Comparison of ENCODE assay signal across 8 cellular contexts in genomic region chr12:12819752-12820311, GRCh38. TPM values are rescaled to one million over a fixed set of nuclear protein-coding genes. Genes with fewer than 3 reads are reported as not detected.
DNase-seq lines count a peak whose midpoint lies in the region; ATAC-seq and TF ChIP-seq lines count a peak whose summit lies in the region.
"Had no signal": no experiment of that assay in that cellular context is flagged by ENCODE, and none has a peak within 500 bp of the region (broad histone marks: within the 10 kb centered on the region; RNA-seq: fewer than 3 reads in every experiment).

No MANE protein-coding gene starts in this region.

- H2AFZ ChIP-seq in HCT116 (ENCODE audit: low read depth, low read length, poor library complexity, severe bottlenecking): no peak overlapping the region

- H3K4me1 ChIP-seq in HCT116 (ENCODE audit: control insufficient read depth in 1 of 2, insufficient read depth in 2 of 2, low read length in 2 of 2) (peaks cover 28 to 55% of the 10 kb centered on the region in 2 experiments), gastroesophageal sphincter (peaks cover 7 to 47% (median 8%) of the 10 kb centered on the region in 3 donors), thyroid gland (peaks cover 45 to 55% of the 10 kb centered on the region in 2 donors), Peyer's patch (peaks cover 0 to 25% (median 0%) of the 10 kb centered on the region in 4 donors)

- H3K9me3 ChIP-seq in HCT116 (ENCODE audit: control insufficient read depth in 1 of 2, insufficient read depth in 1 of 2, low read depth in 1 of 2, low read length in 2 of 2): no peaks in the 10 kb centered on the region
- no peaks in the 10 kb centered on the region for H3K9me3 ChIP-seq in gastroesophageal sphincter
- H3K9me3 ChIP-seq in thyroid gland: no peaks in the 10 kb centered on the region
- H3K9me3 ChIP-seq in Peyer's patch: no peaks in the 10 kb centered on the region

- H3K9ac ChIP-seq in HCT116 (ENCODE audit: low read length): peak overlapping the region; percentile 32

- H3K9me2 ChIP-seq in HCT116 (ENCODE audit: insufficient read depth): no peaks in the 10 kb centered on the region

- ATAC-seq in HCT116 (peak; percentile 86), gastroesophageal sphincter (peak; percentile 66), GM18870 (IDR thresholded peaks at IDR 0.05; ENCODE audit: unreplicated experiment) (no peak)

- H3K4me3 ChIP-seq in HCT116 (replicated peaks in 1 of 2; ENCODE audit: low read depth in 1 of 2, low read length in 2 of 2) (0 out of 4 replicates have a peak overlapping the region, but pooled peaks of 1 of the 2 experiments have one; percentile 8), gastroesophageal sphincter (no peak overlapping the region), thyroid gland (replicated peaks in 1 of 3) (no peak overlapping the region), Peyer's patch (no peak overlapping the region)

- no peak for TF ChIP-seq EP300 in gastroesophageal sphincter (IDR thresholded peaks at IDR 0.05)

- H3K27me3 ChIP-seq in HCT116 (ENCODE audit: insufficient read depth, low read length) (no peaks in the 10 kb centered on the region), gastroesophageal sphincter (no peaks in the 10 kb centered on the region), thyroid gland (no peaks in the 10 kb centered on the region), Peyer's patch (no peaks in the 10 kb centered on the region)

- RAD21 ChIA-PET in HCT116 (lab: Charles Lee; ENCODE audit: low non-redundant PET in 1 of 2, low total read pairs in 2 of 2, uncharacterized antibody in 2 of 2, unreplicated experiment in 2 of 2): no interaction called here

- TF ChIP-seq CTCF in HCT116 (IDR thresholded peaks at IDR 0.05 in 2 of 3, conservative IDR thresholded peaks at IDR 0.05 in 1 of 3; ENCODE audit: borderline replicate concordance in 1 of 3, insufficient read depth in 1 of 3, low read depth in 2 of 3, low read length in 2 of 3): no peak
- TF ChIP-seq CTCF in VCaP (conservative IDR thresholded peaks at IDR 0.05): no peak
- no peak for TF ChIP-seq CTCF in gastroesophageal sphincter (IDR thresholded peaks at IDR 0.05)
- TF ChIP-seq CTCF in thyroid gland (IDR thresholded peaks at IDR 0.05): no peak
- TF ChIP-seq CTCF in Peyer's patch (IDR thresholded peaks at IDR 0.05): no peak

- WGBS in gastroesophageal sphincter (ENCODE audit: low coverage in 1 of 2), 2 donors: 0 to 25% methylated on average over 2 of the region's 2 CpGs
- WGBS in thyroid gland, 2 donors: 35 to 65% methylated on average over 2 of the region's 2 CpGs

- peak overlapping the region; percentile 57 for H3K4me2 ChIP-seq in HCT116 (ENCODE audit: low read length)

- CTCF ChIA-PET in HCT116 (lab: Charles Lee): interaction anchor here (1.0 kb wide), 1 partner anchor 83 kb away, joined by 3 read pairs; no protein-coding TSS in a partner anchor

- BruUV-seq in HCT116 (replicated peaks; lab: Mats Ljungman, UMichigan): no TSS peak

- H3K27ac ChIP-seq in HCT116 (ENCODE audit: low read depth, low read length): peak overlapping the region; percentile 75
- H3K27ac ChIP-seq in VCaP: peak overlapping the region; percentile 21
- peak overlapping the region; percentile 47 to 67 (median 64) for H3K27ac ChIP-seq in gastroesophageal sphincter
- H3K27ac ChIP-seq in thyroid gland: peak overlapping the region; percentile 54 to 74 (median 68)
- no peak overlapping the region for H3K27ac ChIP-seq in Peyer's patch

- H4K20me1 ChIP-seq in HCT116 (ENCODE audit: insufficient read depth): no peaks in the 10 kb centered on the region

- peaks cover 86% of the 10 kb centered on the region for H3K79me2 ChIP-seq in HCT116 (ENCODE audit: insufficient read depth, low read length)

- H3K36me3 ChIP-seq in HCT116 (ENCODE audit: control insufficient read depth in 1 of 2, insufficient read depth in 2 of 2, low read length in 2 of 2): peaks cover 50 to 73% of the 10 kb centered on the region in 2 experiments
- peaks cover 4 to 55% of the 10 kb centered on the region in 2 donors for H3K36me3 ChIP-seq in gastroesophageal sphincter
- H3K36me3 ChIP-seq in thyroid gland: peaks cover 23 to 25% of the 10 kb centered on the region in 2 donors
- H3K36me3 ChIP-seq in Peyer's patch: peaks cover 0 to 46% (median 0%) of the 10 kb centered on the region in 3 donors

- no peak for DNase-seq in HCT116 (ENCODE audit: low read depth, low spot score)
- DNase-seq in thyroid gland: no peak
- DNase-seq in Peyer's patch: no peak
- no peak for DNase-seq in ureter (ENCODE audit: low spot score)
- DNase-seq: NCI-H446 treated with DMSO at 0.1 percent for 48 hours had no signal

- no peak; the same call in 1 of the 2 replicates for TF ChIP-seq RAD21 in HCT116 (IDR thresholded peaks at IDR 0.05; ENCODE audit: low read depth)

- TF ChIP-seq POLR2A in HCT116 (IDR thresholded peaks at IDR 0.05; ENCODE audit: borderline replicate concordance, extremely low read depth, insufficient read depth, insufficient read length) (no peak), gastroesophageal sphincter (IDR thresholded peaks at IDR 0.05) (no peak), thyroid gland (IDR thresholded peaks at IDR 0.05) (no peak), Peyer's patch (IDR thresholded peaks at IDR 0.05) (no peak)

- POLR2A ChIA-PET in HCT116 (lab: Charles Lee): no interaction called here

- intact Hi-C loops in HCT116 (cut with micrococcal nuclease) (loop anchor here (10.0 kb wide), 2 partner anchors 165 to 275 kb away; no protein-coding TSS in a partner anchor), thyroid gland (cut with DNase I) (no loop called here)

TF ChIP-seq in HCT116, 20 proteins besides CTCF, POLR2A, EP300 and RAD21:
- TF ChIP-seq, protein P1, sequence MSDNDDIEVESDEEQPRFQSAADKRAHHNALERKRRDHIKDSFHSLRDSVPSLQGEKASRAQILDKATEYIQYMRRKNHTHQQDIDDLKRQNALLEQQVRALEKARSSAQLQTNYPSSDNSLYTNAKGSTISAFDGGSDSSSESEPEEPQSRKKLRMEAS (IDR thresholded peaks at IDR 0.05): no peak
- TF ChIP-seq, protein P2, sequence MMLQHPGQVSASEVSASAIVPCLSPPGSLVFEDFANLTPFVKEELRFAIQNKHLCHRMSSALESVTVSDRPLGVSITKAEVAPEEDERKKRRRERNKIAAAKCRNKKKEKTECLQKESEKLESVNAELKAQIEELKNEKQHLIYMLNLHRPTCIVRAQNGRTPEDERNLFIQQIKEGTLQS (IDR thresholded peaks at IDR 0.05): no peak
- no peak for TF ChIP-seq EZH2 (IDR thresholded peaks at IDR 0.05)
- no peak for TF ChIP-seq SIN3A (IDR thresholded peaks at IDR 0.05; ENCODE audit: low read depth)
- TF ChIP-seq, protein P3, sequence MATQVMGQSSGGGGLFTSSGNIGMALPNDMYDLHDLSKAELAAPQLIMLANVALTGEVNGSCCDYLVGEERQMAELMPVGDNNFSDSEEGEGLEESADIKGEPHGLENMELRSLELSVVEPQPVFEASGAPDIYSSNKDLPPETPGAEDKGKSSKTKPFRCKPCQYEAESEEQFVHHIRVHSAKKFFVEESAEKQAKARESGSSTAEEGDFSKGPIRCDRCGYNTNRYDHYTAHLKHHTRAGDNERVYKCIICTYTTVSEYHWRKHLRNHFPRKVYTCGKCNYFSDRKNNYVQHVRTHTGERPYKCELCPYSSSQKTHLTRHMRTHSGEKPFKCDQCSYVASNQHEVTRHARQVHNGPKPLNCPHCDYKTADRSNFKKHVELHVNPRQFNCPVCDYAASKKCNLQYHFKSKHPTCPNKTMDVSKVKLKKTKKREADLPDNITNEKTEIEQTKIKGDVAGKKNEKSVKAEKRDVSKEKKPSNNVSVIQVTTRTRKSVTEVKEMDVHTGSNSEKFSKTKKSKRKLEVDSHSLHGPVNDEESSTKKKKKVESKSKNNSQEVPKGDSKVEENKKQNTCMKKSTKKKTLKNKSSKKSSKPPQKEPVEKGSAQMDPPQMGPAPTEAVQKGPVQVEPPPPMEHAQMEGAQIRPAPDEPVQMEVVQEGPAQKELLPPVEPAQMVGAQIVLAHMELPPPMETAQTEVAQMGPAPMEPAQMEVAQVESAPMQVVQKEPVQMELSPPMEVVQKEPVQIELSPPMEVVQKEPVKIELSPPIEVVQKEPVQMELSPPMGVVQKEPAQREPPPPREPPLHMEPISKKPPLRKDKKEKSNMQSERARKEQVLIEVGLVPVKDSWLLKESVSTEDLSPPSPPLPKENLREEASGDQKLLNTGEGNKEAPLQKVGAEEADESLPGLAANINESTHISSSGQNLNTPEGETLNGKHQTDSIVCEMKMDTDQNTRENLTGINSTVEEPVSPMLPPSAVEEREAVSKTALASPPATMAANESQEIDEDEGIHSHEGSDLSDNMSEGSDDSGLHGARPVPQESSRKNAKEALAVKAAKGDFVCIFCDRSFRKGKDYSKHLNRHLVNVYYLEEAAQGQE (IDR thresholded peaks at IDR 0.05; ENCODE audit: low read depth): no peak
- no peak for TF ChIP-seq ZNF274 (IDR thresholded peaks at IDR 0.05; ENCODE audit: low read depth, low read length)
- peak; percentile 38; the same call in 1 of the 2 replicates for TF ChIP-seq FOSL1 (IDR thresholded peaks at IDR 0.05; ENCODE audit: low read depth)
- TF ChIP-seq ZFX (IDR thresholded peaks at IDR 0.05): no peak
TF ChIP-seq in HCT116: peak in this region for 1.

RNA-seq across cellular contexts. Expression of gene DDX47, which starts 6.7 kb away (rescaled TPM):
- 103 TPM for total RNA-seq in HCT116 (2021; ENCODE audit: unreplicated experiment)
- 47.9 and 52.6 TPM in 2 replicates for polyA plus RNA-seq in HCT116 (2012)
- 10 to 100 TPM; 49.2 to 66.7 (median 60.2) TPM for total RNA-seq in gastroesophageal sphincter
- total RNA-seq in thyroid gland: 10 to 100 TPM; 75.5 to 94.2 (median 81.8) TPM
- 10 to 100 TPM; 23.5 to 39.9 (median 33.1) TPM for total RNA-seq in Peyer's patch
- 79.7 TPM for total RNA-seq in ureter

RNA-seq across cellular contexts. Expression of gene APOLD1, which starts 34.4 kb away (rescaled TPM):
- total RNA-seq in HCT116 (2021; ENCODE audit: unreplicated experiment) (3.9 TPM), gastroesophageal sphincter (10 to 100 TPM; 16.2 to 33.4 (median 22.8) TPM), thyroid gland (10 to 100 TPM; 34.1 to 72.7 (median 49.5) TPM), Peyer's patch (10 to 100 TPM in 1 of 4 donors, 1 to 10 TPM in 3; 2.3 to 14.9 (median 5.6) TPM), ureter (35.9 TPM)
- 1.6 and 2.5 TPM in 2 replicates for polyA plus RNA-seq in HCT116 (2012)

Comparison
In these comparisons a context has a peak if more than half of its experiments do, and no peak if none do; other contexts are left out.
1. H3K27ac ChIP-seq: peak in HCT116 (single experiment), VCaP (single experiment), gastroesophageal sphincter (4 of 4) and thyroid gland (3 of 3); none in Peyer's patch (0 of 4).